9 cellular contexts compared by ENCODE assay signal in the genomic region with DNA sequence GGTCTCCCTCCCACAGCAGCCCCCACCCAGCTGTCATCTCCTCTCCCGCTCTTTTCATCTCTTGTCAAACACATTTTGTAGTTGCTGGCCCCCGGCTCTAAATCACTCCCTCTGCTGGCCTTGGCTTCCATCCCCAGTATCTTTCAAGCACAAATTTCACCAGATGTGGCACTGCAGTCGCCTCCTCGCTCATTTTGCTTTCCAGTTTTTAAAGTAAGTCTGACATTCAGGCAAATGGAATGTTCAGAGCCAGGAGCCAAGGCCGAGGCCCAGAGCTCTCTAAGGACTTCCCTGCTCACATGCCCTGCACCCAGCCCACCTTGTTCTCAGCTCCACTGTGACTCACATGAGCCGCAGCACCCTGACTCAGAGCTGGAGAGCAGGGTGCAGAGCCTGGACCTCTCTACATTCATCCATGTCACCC.
DNase-seq lines count a peak whose midpoint lies in the region; ATAC-seq and TF ChIP-seq lines count a peak whose summit lies in the region.
"Had no signal": no experiment of that assay in that cellular context is flagged by ENCODE, and none has a peak within 500 bp of the region (broad histone marks: within the 10 kb centered on the region; RNA-seq: fewer than 3 reads in every experiment).

No MANE protein-coding gene starts in this region.

- H3K27me3 ChIP-seq in brain microvascular endothelial cell (replicated peaks) (no peaks in the 10 kb centered on the region), kidney epithelial cell (ENCODE audit: control insufficient read depth, insufficient read depth, low read length) (no peaks in the 10 kb centered on the region)

- in situ Hi-C loops in ACHN (cut with HindIII; ENCODE audit: low pct_ligation_motif_present, low pct_unique_long_range_greater_than_20kb, low sequenced_read_pairs), result no loop called here
- in situ Hi-C loops in brain microvascular endothelial cell (cut with HindIII; ENCODE audit: low pct_ligation_motif_present, low sequenced_read_pairs), result no loop called here

- no peak for ATAC-seq in GM18517 (IDR thresholded peaks at IDR 0.05; ENCODE audit: unreplicated experiment)
- no peak for ATAC-seq in HG03280 (IDR thresholded peaks at IDR 0.05; ENCODE audit: unreplicated experiment)

- no peak overlapping the region for H3K27ac ChIP-seq in brain microvascular endothelial cell
- H3K27ac ChIP-seq: HL-60 had no signal

- peak; percentile 97 for DNase-seq in ACHN
- DNase-seq in HFF-Myc (ENCODE audit: extremely low read depth, low read depth), result peak; percentile 39
- peak; percentile 67 for DNase-seq in brain microvascular endothelial cell
- peak; percentile 90 for DNase-seq in kidney epithelial cell (ENCODE audit: low read depth)
- DNase-seq in effector CD8-positive, alpha-beta T cell (lab: John Stamatoyannopoulos, UW), result no peak
- DNase-seq in GM20000 (ENCODE audit: low spot score), result no peak

- H3K4me3 ChIP-seq in HFF-Myc (replicated peaks; ENCODE audit: low read depth, low read length) (no peak overlapping the region), brain microvascular endothelial cell (ENCODE audit: low read depth, low read length) (no peak overlapping the region), kidney epithelial cell (ENCODE audit: low read depth, low read length) (no peak overlapping the region)

- TF ChIP-seq CTCF in HFF-Myc (IDR thresholded peaks at IDR 0.05; ENCODE audit: low read depth, low read length, missing control alignments) (peak; percentile 46), brain microvascular endothelial cell (IDR thresholded peaks at IDR 0.05; ENCODE audit: low read depth, low read length, missing control alignments) (peak; percentile 64), kidney epithelial cell (IDR thresholded peaks at IDR 0.05; ENCODE audit: insufficient read depth, low read length, poor library complexity, severe bottlenecking) (peak; percentile 63), GM20000 (IDR thresholded peaks at IDR 0.05; ENCODE audit: extremely low read depth, missing control alignments) (no peak)

- H3K36me3 ChIP-seq in brain microvascular endothelial cell (replicated peaks) (no peaks in the 10 kb centered on the region), kidney epithelial cell (ENCODE audit: control insufficient read depth, insufficient read depth, low read length) (no peaks in the 10 kb centered on the region)

Comparison
In these comparisons a context has a peak if more than half of its experiments do, and no peak if none do; other contexts are left out.
1. DNase-seq: peak in ACHN (single experiment), HFF-Myc (single experiment), brain microvascular endothelial cell (single experiment) and kidney epithelial cell (single experiment); none in effector CD8-positive, alpha-beta T cell (single experiment) and GM20000 (single experiment).